In the genomic region with DNA sequence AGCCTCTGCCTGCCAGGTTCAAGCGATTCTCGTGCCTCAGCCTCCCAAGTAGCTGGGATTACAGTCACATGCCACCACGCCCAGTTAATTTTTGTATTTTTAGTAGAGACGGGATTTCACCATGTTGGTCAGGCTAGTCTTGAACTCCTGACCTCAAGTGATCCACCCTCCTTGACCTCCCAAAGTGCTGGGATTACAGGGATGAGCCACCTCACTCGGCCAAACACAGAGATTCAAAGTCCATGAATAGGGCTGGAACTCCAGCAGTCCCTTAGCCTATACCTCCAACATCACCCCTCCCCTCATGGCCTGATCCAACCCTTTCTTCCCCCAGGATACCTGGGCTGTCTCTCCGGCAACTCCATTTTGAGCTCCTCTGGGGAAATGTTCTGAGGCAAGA, we compare ENCODE assay signal across 7 cellular contexts. TPM values are rescaled to one million over a fixed set of nuclear protein-coding genes. Genes with fewer than 3 reads are reported as not detected.
DNase-seq lines count a peak whose midpoint lies in the region; ATAC-seq, FAIRE-seq and TF ChIP-seq lines count a peak whose summit lies in the region.
"Not testable (repeated sequence)": the region's sequence is repeated elsewhere in the genome, so short reads cannot be mapped to it uniquely, and the experiment has no call there.
"Had no signal": no experiment of that assay in that cellular context is flagged by ENCODE, and none has a peak within 500 bp of the region (broad histone marks: within the 10 kb centered on the region; RNA-seq: fewer than 3 reads in every experiment).

No MANE protein-coding gene starts in this region.

- H3K4me2 ChIP-seq in BLaER1 = peak overlapping the region; percentile 79
- not testable (repeated sequence) for H3K4me2 ChIP-seq in astrocyte (ENCODE audit: low read length)

- H3K4me1 Mint-ChIP-seq in activated CD4-positive, alpha-beta T cell treated with anti-CD3 and anti-CD28 coated beads, Interleukin-2, amount 10 ng/mL, durations not matched to agents 24 days and 14 days = peaks cover 51% of the 10 kb centered on the region
- H3K4me1 Mint-ChIP-seq in activated T-helper 17 cell treated with anti-CD3 and anti-CD28 coated beads, Interleukin-2, amount 50 U/mL, for 72 hours = peaks cover 23% of the 10 kb centered on the region
- H3K4me1 Mint-ChIP-seq in astrocyte (ENCODE audit: low read depth, unreplicated experiment) = not testable (repeated sequence)
- peaks cover 30 to 88% (median 74%) of the 10 kb centered on the region in 4 donors for H3K4me1 Mint-ChIP-seq in naive thymus-derived CD8-positive, alpha-beta T cell

- intact Hi-C loops in activated CD4-positive, alpha-beta T cell treated with anti-CD3 and anti-CD28 coated beads, Interleukin-2, amount 10 ng/mL, durations not matched to agents 24 days and 14 days (cut with micrococcal nuclease) = not testable (repeated sequence)

- not testable (repeated sequence) for H3K9me3 Mint-ChIP-seq in activated CD4-positive, alpha-beta T cell treated with anti-CD3 and anti-CD28 coated beads, Interleukin-2, amount 10 ng/mL, durations not matched to agents 24 days and 14 days; activated T-helper 17 cell treated with anti-CD3 and anti-CD28 coated beads, Interleukin-2, amount 50 U/mL, for 72 hours; astrocyte (ENCODE audit: unreplicated experiment); naive thymus-derived CD8-positive, alpha-beta T cell

- CTCF ChIA-PET in HEK293 (lab: Yijun Ruan, JAX) = interaction anchor here (0.6 to 9.4 kb wide), 7 partner anchors 58 to 501 kb away, joined by 3 to 165 read pairs (median 5); a partner anchor contains a TSS

- not testable (repeated sequence) for H3K27ac ChIP-seq in BLaER1; HEK293 (ENCODE audit: extremely low read depth, low read depth, low read length); astrocyte (ENCODE audit: low read depth, low read length)

- POLR2A ChIA-PET in HEK293 (lab: Yijun Ruan, JAX) = interaction anchor here (0.7 kb wide), 1 partner anchor 58 kb away, joined by 9 read pairs; a partner anchor contains a TSS
- POLR2A ChIA-PET in naive thymus-derived CD8-positive, alpha-beta T cell (lab: Charles Lee) = interaction anchor here (0.6 kb wide), 1 partner anchor 1468 kb away, joined by 3 read pairs; no protein-coding TSS in a partner anchor

- H3K4me3 ChIP-seq in BLaER1 = 0 out of 2 replicates have a peak overlapping the region, but pooled peaks have one; percentile 34
- not testable (repeated sequence) for H3K4me3 ChIP-seq in HEK293 (ENCODE audit: low read depth, low read length); astrocyte (ENCODE audit: insufficient read depth, low read depth, low read length)

- not testable (repeated sequence) for H3K27me3 Mint-ChIP-seq in activated CD4-positive, alpha-beta T cell treated with anti-CD3 and anti-CD28 coated beads, Interleukin-2, amount 10 ng/mL, durations not matched to agents 24 days and 14 days; activated T-helper 17 cell treated with anti-CD3 and anti-CD28 coated beads, Interleukin-2, amount 50 U/mL, for 72 hours; naive thymus-derived CD8-positive, alpha-beta T cell
- peaks cover 24% of the 10 kb centered on the region for H3K27me3 Mint-ChIP-seq in astrocyte (ENCODE audit: low read depth, unreplicated experiment)

- H3K4me1 ChIP-seq in BLaER1 = peaks cover 89% of the 10 kb centered on the region
- H3K4me1 ChIP-seq in HEK293 (ENCODE audit: control insufficient read depth, insufficient read depth, low read length); astrocyte (ENCODE audit: insufficient read depth, low read length): not testable (repeated sequence)

- not testable (repeated sequence) for H3K79me2 ChIP-seq in astrocyte (ENCODE audit: insufficient read depth, low read length)

- peak overlapping the region; percentile 100 for H3K4me3 Mint-ChIP-seq in activated CD4-positive, alpha-beta T cell treated with anti-CD3 and anti-CD28 coated beads, Interleukin-2, amount 10 ng/mL, durations not matched to agents 24 days and 14 days
- peak overlapping the region; percentile 99 for H3K4me3 Mint-ChIP-seq in activated T-helper 17 cell treated with anti-CD3 and anti-CD28 coated beads, Interleukin-2, amount 50 U/mL, for 72 hours
- H3K4me3 Mint-ChIP-seq in astrocyte (ENCODE audit: unreplicated experiment) = peak overlapping the region; percentile 40
- peak overlapping the region; percentile 52 to 100 (median 86) for H3K4me3 Mint-ChIP-seq in naive thymus-derived CD8-positive, alpha-beta T cell

- H3K9me3 ChIP-seq in BLaER1; HEK293 (ENCODE audit: control insufficient read depth, insufficient read depth, low read depth, low read length); astrocyte (ENCODE audit: insufficient read depth, low read depth, low read length): not testable (repeated sequence)

- not testable (repeated sequence) for FAIRE-seq in astrocyte (lab: Jason Lieb, UNC)

- H3K9ac ChIP-seq in BLaER1 = peak overlapping the region; percentile 40; the same call in 1 of the 2 replicates
- H3K9ac ChIP-seq in astrocyte (ENCODE audit: low read length) = not testable (repeated sequence)

- TF ChIP-seq CTCF in HEK293 (tag by site-specific recombination; IDR thresholded peaks at IDR 0.05); astrocyte (IDR thresholded peaks at IDR 0.05; ENCODE audit: insufficient read depth, low read depth, low read length): not testable (repeated sequence)

- H3K36me3 ChIP-seq in BLaER1 = peaks cover 59% of the 10 kb centered on the region
- not testable (repeated sequence) for H3K36me3 ChIP-seq in HEK293 (ENCODE audit: control insufficient read depth in 2 of 2, insufficient read depth in 1 of 2, low read length in 2 of 2); astrocyte (ENCODE audit: insufficient read depth, low read length)

- not testable (repeated sequence) for DNase-seq in activated CD4-positive, alpha-beta T cell treated with anti-CD3 and anti-CD28 coated beads, Interleukin-2, amount 10 ng/mL, durations not matched to agents 24 days and 14 days; astrocyte (ENCODE audit: low read depth); naive thymus-derived CD8-positive, alpha-beta T cell

- H3K36me3 Mint-ChIP-seq in activated CD4-positive, alpha-beta T cell treated with anti-CD3 and anti-CD28 coated beads, Interleukin-2, amount 10 ng/mL, durations not matched to agents 24 days and 14 days (ENCODE audit: low read depth) = peaks cover 44% of the 10 kb centered on the region
- peaks cover 81% of the 10 kb centered on the region for H3K36me3 Mint-ChIP-seq in activated T-helper 17 cell treated with anti-CD3 and anti-CD28 coated beads, Interleukin-2, amount 50 U/mL, for 72 hours (ENCODE audit: low read depth)
- H3K36me3 Mint-ChIP-seq in astrocyte (ENCODE audit: low read depth, unreplicated experiment) = not testable (repeated sequence)
- H3K36me3 Mint-ChIP-seq in naive thymus-derived CD8-positive, alpha-beta T cell = peaks cover 0 to 64% (median 12%) of the 10 kb centered on the region in 3 donors

- peaks cover 61% of the 10 kb centered on the region for H4K20me1 ChIP-seq in BLaER1
- not testable (repeated sequence) for H4K20me1 ChIP-seq in astrocyte (ENCODE audit: insufficient read depth, low read length)

- H2AFZ ChIP-seq in astrocyte (ENCODE audit: low read depth, low read length) = not testable (repeated sequence)

- not testable (repeated sequence) for ATAC-seq in activated T-helper 17 cell treated with anti-CD3 and anti-CD28 coated beads, Interleukin-2, amount 50 U/mL, for 72 hours (replicated peaks); naive thymus-derived CD8-positive, alpha-beta T cell

- H3K27me3 ChIP-seq in BLaER1; astrocyte (ENCODE audit: insufficient read depth, low read length): not testable (repeated sequence)

- H3K27ac Mint-ChIP-seq in activated CD4-positive, alpha-beta T cell treated with anti-CD3 and anti-CD28 coated beads, Interleukin-2, amount 10 ng/mL, durations not matched to agents 24 days and 14 days = peak overlapping the region; percentile 74
- H3K27ac Mint-ChIP-seq in activated T-helper 17 cell treated with anti-CD3 and anti-CD28 coated beads, Interleukin-2, amount 50 U/mL, for 72 hours = peak overlapping the region; percentile 41
- H3K27ac Mint-ChIP-seq in astrocyte (ENCODE audit: unreplicated experiment) = not testable (repeated sequence)
- H3K27ac Mint-ChIP-seq in naive thymus-derived CD8-positive, alpha-beta T cell = peak overlapping the region; percentile 67 to 100 (median 92)

RNA-seq across cellular contexts. Expression of a gene that starts 3.1 kb away (rescaled TPM):
- total RNA-seq in activated CD4-positive, alpha-beta T cell treated with anti-CD3 and anti-CD28 coated beads, Interleukin-2, amount 10 ng/mL, durations not matched to agents 24 days and 14 days = 328 and 330 TPM in 2 replicates
- 100 to 1,000 TPM; 330 to 351 TPM for total RNA-seq in activated T-helper 17 cell treated with anti-CD3 and anti-CD28 coated beads, Interleukin-2, amount 50 U/mL, for 72 hours
- 0.79 and 1.1 TPM in 2 replicates for total RNA-seq in astrocyte
- 100 to 1,000 TPM; 373 to 393 TPM for total RNA-seq in naive thymus-derived CD8-positive, alpha-beta T cell
- 1,000 to 10,000 TPM; 1,026 to 1,392 (median 1,316) TPM for polyA plus RNA-seq in naive thymus-derived CD8-positive, alpha-beta T cell

RNA-seq across cellular contexts. Expression of a gene that starts 9.5 kb away (rescaled TPM):
- 68.9 and 71.4 TPM in 2 replicates for total RNA-seq in activated CD4-positive, alpha-beta T cell treated with anti-CD3 and anti-CD28 coated beads, Interleukin-2, amount 10 ng/mL, durations not matched to agents 24 days and 14 days
- total RNA-seq in activated T-helper 17 cell treated with anti-CD3 and anti-CD28 coated beads, Interleukin-2, amount 50 U/mL, for 72 hours = 10 to 100 TPM; 52.8 to 75.1 TPM
- total RNA-seq in astrocyte = 95.0 and 98.6 TPM in 2 replicates
- total RNA-seq in naive thymus-derived CD8-positive, alpha-beta T cell = 10 to 100 TPM; 49.8 to 55.2 TPM
- 10 to 100 TPM in 1 of 3 donors, 1 to 10 TPM in 2; 5.4 to 12.3 (median 6.4) TPM for polyA plus RNA-seq in naive thymus-derived CD8-positive, alpha-beta T cell

RNA-seq across cellular contexts. Expression of a gene that starts 12.1 kb away (rescaled TPM):
- total RNA-seq in activated CD4-positive, alpha-beta T cell treated with anti-CD3 and anti-CD28 coated beads, Interleukin-2, amount 10 ng/mL, durations not matched to agents 24 days and 14 days = 5.0 and 5.2 TPM in 2 replicates
- 1 to 10 TPM; 3.7 to 10.0 TPM for total RNA-seq in activated T-helper 17 cell treated with anti-CD3 and anti-CD28 coated beads, Interleukin-2, amount 50 U/mL, for 72 hours
- total RNA-seq in astrocyte = 1.5 and 2.0 TPM in 2 replicates
- 10 to 100 TPM; 10.1 TPM for total RNA-seq in naive thymus-derived CD8-positive, alpha-beta T cell
- polyA plus RNA-seq in naive thymus-derived CD8-positive, alpha-beta T cell = 1 to 10 TPM; 3.2 to 4.4 (median 3.5) TPM

RNA-seq across cellular contexts. Expression of a gene that starts 36.5 kb away (rescaled TPM):
- total RNA-seq in activated CD4-positive, alpha-beta T cell treated with anti-CD3 and anti-CD28 coated beads, Interleukin-2, amount 10 ng/mL, durations not matched to agents 24 days and 14 days = not detected in 2 replicates
- total RNA-seq in activated T-helper 17 cell treated with anti-CD3 and anti-CD28 coated beads, Interleukin-2, amount 50 U/mL, for 72 hours = under 1 TPM in 1 of 2 donors, not detected in 1; 0.42 TPM
- total RNA-seq in astrocyte = 0.52 and 1.3 TPM in 2 replicates
- total RNA-seq in naive thymus-derived CD8-positive, alpha-beta T cell = not detected
- polyA plus RNA-seq in naive thymus-derived CD8-positive, alpha-beta T cell = under 1 TPM in 1 of 3 donors, not detected in 2; 0.65 TPM
- total RNA-seq: Daoy had no signal

RNA-seq across cellular contexts. Expression of a gene that starts 58.2 kb away (rescaled TPM):
- 47.1 and 50.6 TPM in 2 replicates for total RNA-seq in activated CD4-positive, alpha-beta T cell treated with anti-CD3 and anti-CD28 coated beads, Interleukin-2, amount 10 ng/mL, durations not matched to agents 24 days and 14 days
- total RNA-seq in activated T-helper 17 cell treated with anti-CD3 and anti-CD28 coated beads, Interleukin-2, amount 50 U/mL, for 72 hours = 10 to 100 TPM; 46.6 to 58.6 TPM
- total RNA-seq in astrocyte = 42.0 and 43.2 TPM in 2 replicates
- 10 to 100 TPM; 44.4 to 47.4 TPM for total RNA-seq in naive thymus-derived CD8-positive, alpha-beta T cell
- 10 to 100 TPM; 30.7 to 53.0 (median 43.8) TPM for polyA plus RNA-seq in naive thymus-derived CD8-positive, alpha-beta T cell

Comparison
In these comparisons a context has a peak if more than half of its experiments do, and no peak if none do; other contexts are left out.
1. H3K4me3 Mint-ChIP-seq: peak in every context shown above with its lines; median percentile 100 in activated CD4-positive, alpha-beta T cell treated with anti-CD3 and anti-CD28 coated beads, Interleukin-2, amount 10 ng/mL, durations not matched to agents 24 days and 14 days; 99 in activated T-helper 17 cell treated with anti-CD3 and anti-CD28 coated beads, Interleukin-2, amount 50 U/mL, for 72 hours; 86 in naive thymus-derived CD8-positive, alpha-beta T cell; 40 in astrocyte.
2. RNA of a gene that starts 3.1 kb away (total RNA-seq): 373 to 393 TPM in naive thymus-derived CD8-positive, alpha-beta T cell, 330 to 351 TPM in activated T-helper 17 cell treated with anti-CD3 and anti-CD28 coated beads, Interleukin-2, amount 50 U/mL, for 72 hours and 328 to 330 TPM in activated CD4-positive, alpha-beta T cell treated with anti-CD3 and anti-CD28 coated beads, Interleukin-2, amount 10 ng/mL, durations not matched to agents 24 days and 14 days; 0.79 to 1.1 TPM in astrocyte; every median in the first group is over 100 times any median in the second.